8 cellular contexts compared by ENCODE assay signal in genomic region chr19:2479556-2480194, GRCh38. TPM values are rescaled to one million over a fixed set of nuclear protein-coding genes. Genes with fewer than 3 reads are reported as not detected.
DNase-seq lines count a peak whose midpoint lies in the region; ATAC-seq and TF ChIP-seq lines count a peak whose summit lies in the region.

No MANE protein-coding gene starts in this region.

- POLR2A ChIA-PET in CD8-positive, alpha-beta memory T cell (lab: Charles Lee), result interaction anchor here (0.9 to 1.0 kb wide), 2 partner anchors 100 to 120 kb away, joined by 3 to 4 read pairs; no protein-coding TSS in a partner anchor

- ATAC-seq in omental fat pad (ENCODE audit: low FRiP score) (peak; percentile 0), HG03159 (IDR thresholded peaks at IDR 0.05; ENCODE audit: unreplicated experiment) (no peak), HG03196 (IDR thresholded peaks at IDR 0.05; ENCODE audit: unreplicated experiment) (no peak)

- H3K4me3 ChIP-seq in CD8-positive, alpha-beta memory T cell (ENCODE audit: low read length), result peak overlapping the region; percentile 92

- intact Hi-C loops in dendritic cell treated with granulocyte-macrophage colony-stimulating factor and Interleukin-4, amounts not matched to agents 40 ng/mL and 50 ng/mL, for 4 days (cut with micrococcal nuclease), result loop anchor here (2.0 to 5.0 kb wide), 2 partner anchors 15 to 153 kb away; no protein-coding TSS in a partner anchor

- no peaks in the 10 kb centered on the region for H3K9me3 ChIP-seq in CD8-positive, alpha-beta memory T cell (ENCODE audit: low read length)

- H3K27me3 ChIP-seq in CD8-positive, alpha-beta memory T cell (ENCODE audit: insufficient read depth, low read length, poor library complexity, severe bottlenecking), result no peaks in the 10 kb centered on the region

- H3K4me1 ChIP-seq in CD8-positive, alpha-beta memory T cell (ENCODE audit: insufficient read depth, low read length), result peaks cover 15% of the 10 kb centered on the region

- H3K36me3 Mint-ChIP-seq in CD8-positive, alpha-beta memory T cell, result peaks cover 0 to 28% (median 20%) of the 10 kb centered on the region in 3 donors
- peaks cover 3% of the 10 kb centered on the region for H3K36me3 Mint-ChIP-seq in IgD-negative memory B cell
- H3K36me3 Mint-ChIP-seq in dendritic cell treated with granulocyte-macrophage colony-stimulating factor and Interleukin-4, amounts not matched to agents 40 ng/mL and 50 ng/mL, for 4 days (ENCODE audit: low read depth), result peaks cover 30% of the 10 kb centered on the region

- peaks cover 0 to 16% of the 10 kb centered on the region in 2 donors for H3K27me3 Mint-ChIP-seq in CD8-positive, alpha-beta memory T cell
- no peaks in the 10 kb centered on the region for H3K27me3 Mint-ChIP-seq in IgD-negative memory B cell
- H3K27me3 Mint-ChIP-seq in dendritic cell treated with granulocyte-macrophage colony-stimulating factor and Interleukin-4, amounts not matched to agents 40 ng/mL and 50 ng/mL, for 4 days, result peaks cover 17% of the 10 kb centered on the region

- no peak overlapping the region for H3K27ac ChIP-seq in CD8-positive, alpha-beta memory T cell (ENCODE audit: low read depth, low read length)

- peak overlapping the region; percentile 77 to 100 (median 100) for H3K4me3 Mint-ChIP-seq in CD8-positive, alpha-beta memory T cell
- peak overlapping the region; percentile 77 to 93 (median 90) for H3K4me3 Mint-ChIP-seq in IgD-negative memory B cell
- peak overlapping the region; percentile 99 for H3K4me3 Mint-ChIP-seq in dendritic cell treated with granulocyte-macrophage colony-stimulating factor and Interleukin-4, amounts not matched to agents 40 ng/mL and 50 ng/mL, for 4 days

- TF ChIP-seq CTCF in omental fat pad (IDR thresholded peaks at IDR 0.05), result no peak

- CTCF ChIA-PET in CD8-positive, alpha-beta memory T cell (lab: Charles Lee), result interaction anchor here (1.0 to 2.5 kb wide), 6 partner anchors 24 to 141 kb away, joined by 3 to 9 read pairs (median 4); no protein-coding TSS in a partner anchor

- H3K36me3 ChIP-seq in CD8-positive, alpha-beta memory T cell (ENCODE audit: insufficient read depth, low read length), result no peaks in the 10 kb centered on the region

- no peak for DNase-seq in CD8-positive, alpha-beta memory T cell
- DNase-seq in omental fat pad (ENCODE audit: low spot score) (no peak), NCI-H2029 (lab: John Stamatoyannopoulos, UW) (no peak)
- no peak for DNase-seq in NK-92 treated with Interleukin-12 subunit alpha and Interleukin-12 subunit beta, amount 100 ng/mL, for 24 hours (lab: John Stamatoyannopoulos, UW)

- peaks cover 8 to 22% (median 15%) of the 10 kb centered on the region in 3 donors for H3K4me1 Mint-ChIP-seq in CD8-positive, alpha-beta memory T cell
- H3K4me1 Mint-ChIP-seq in IgD-negative memory B cell, result peaks cover 14 to 21% (median 16%) of the 10 kb centered on the region in 3 donors
- H3K4me1 Mint-ChIP-seq in dendritic cell treated with granulocyte-macrophage colony-stimulating factor and Interleukin-4, amounts not matched to agents 40 ng/mL and 50 ng/mL, for 4 days (ENCODE audit: low read depth), result peaks cover 44% of the 10 kb centered on the region

- H3K9me3 Mint-ChIP-seq in CD8-positive, alpha-beta memory T cell, result peaks cover 3 to 12% (median 9%) of the 10 kb centered on the region in 5 donors
- peaks cover 0 to 5% (median 5%) of the 10 kb centered on the region in 3 donors for H3K9me3 Mint-ChIP-seq in IgD-negative memory B cell
- peaks cover 16% of the 10 kb centered on the region for H3K9me3 Mint-ChIP-seq in dendritic cell treated with granulocyte-macrophage colony-stimulating factor and Interleukin-4, amounts not matched to agents 40 ng/mL and 50 ng/mL, for 4 days

- peak overlapping the region in 7 of 8 donors; percentile 47 to 91 (median 66) for H3K27ac Mint-ChIP-seq in CD8-positive, alpha-beta memory T cell
- H3K27ac Mint-ChIP-seq in IgD-negative memory B cell, result peak overlapping the region; percentile 31 to 91 (median 71)
- H3K27ac Mint-ChIP-seq in dendritic cell treated with granulocyte-macrophage colony-stimulating factor and Interleukin-4, amounts not matched to agents 40 ng/mL and 50 ng/mL, for 4 days, result peak overlapping the region; percentile 95

RNA-seq across cellular contexts. Expression of gene GADD45B, which starts 3.7 kb away (rescaled TPM):
- 10 to 100 TPM; 51.1 to 53.7 TPM for total RNA-seq in CD8-positive, alpha-beta memory T cell
- 90.7 TPM for polyA plus RNA-seq in CD8-positive, alpha-beta memory T cell
- polyA plus RNA-seq in IgD-negative memory B cell, result 98.0 TPM
- 100 to 1,000 TPM; 120 to 726 (median 425) TPM for total RNA-seq in omental fat pad

RNA-seq across cellular contexts. Expression of gene LMNB2, which starts 22.9 kb away (rescaled TPM):
- total RNA-seq in CD8-positive, alpha-beta memory T cell, result 100 to 1,000 TPM; 110 to 116 TPM
- 13.1 TPM for polyA plus RNA-seq in CD8-positive, alpha-beta memory T cell
- 4.6 TPM for polyA plus RNA-seq in IgD-negative memory B cell
- 10 to 100 TPM; 14.1 to 37.5 (median 23.0) TPM for total RNA-seq in omental fat pad

RNA-seq across cellular contexts. Expression of gene TIMM13, which starts 52.3 kb away (rescaled TPM):
- total RNA-seq in CD8-positive, alpha-beta memory T cell, result 100 to 1,000 TPM; 154 to 169 TPM
- polyA plus RNA-seq in CD8-positive, alpha-beta memory T cell, result 71.0 TPM
- 69.1 TPM for polyA plus RNA-seq in IgD-negative memory B cell
- total RNA-seq in omental fat pad, result 10 to 100 TPM; 28.8 to 43.6 (median 41.1) TPM
